ENCODE assay signal across 1 cellular context in genomic region chr11:112364962-112365481, GRCh38.
TF ChIP-seq lines count a peak whose summit lies in the region.

No MANE protein-coding gene starts in this region.

TF ChIP-seq in K562, 482 proteins besides CTCF, POLR2A, EP300 and RAD21 (continued from another document and continues in another):
- TF ChIP-seq GTF3C2 (IDR thresholded peaks at IDR 0.05; ENCODE audit: borderline replicate concordance, extremely low read depth, insufficient read length): no peak
- TF ChIP-seq ZHX1 (conservative IDR thresholded peaks at IDR 0.05; ENCODE audit: low read length): no peak
- peak; percentile 58; the same call in 1 of the 2 replicates for TF ChIP-seq ZNF644 (tag; IDR thresholded peaks at IDR 0.05; ENCODE audit: low read depth)
- peak in 1 of 3 experiments; percentile 42 for TF ChIP-seq YY1 (IDR thresholded peaks at IDR 0.05; ENCODE audit: borderline replicate concordance in 1 of 3, control insufficient read depth in 1 of 3, extremely low read depth in 1 of 3, insufficient read depth in 3 of 3, insufficient read length in 1 of 3, insufficient replicate concordance in 2 of 3, low read depth in 1 of 3, low read length in 2 of 3)
- no peak for TF ChIP-seq SPI1 (IDR thresholded peaks at IDR 0.05; ENCODE audit: borderline replicate concordance, low read depth, low read length)
- peak; percentile 48; the same call in 1 of the 2 replicates for TF ChIP-seq PTTG1 (tag; IDR thresholded peaks at IDR 0.05; ENCODE audit: low read depth)
- TF ChIP-seq SNAPC5 (CRISPR knock-in tag; IDR thresholded peaks at IDR 0.05): no peak
- TF ChIP-seq THAP12 (CRISPR knock-in tag; IDR thresholded peaks at IDR 0.05): no peak
- TF ChIP-seq CUX1 (CRISPR knock-in tag; IDR thresholded peaks at IDR 0.05): no peak
- no peak for TF ChIP-seq COPS2 (conservative IDR thresholded peaks at IDR 0.05)
- TF ChIP-seq E4F1 (CRISPR knock-in tag; IDR thresholded peaks at IDR 0.05; ENCODE audit: borderline replicate concordance): no peak
- TF ChIP-seq HNRNPLL (IDR thresholded peaks at IDR 0.05; ENCODE audit: low read depth, low read length, poor library complexity, severe bottlenecking): no peak
- no peak for TF ChIP-seq POLR2G (IDR thresholded peaks at IDR 0.05; ENCODE audit: low read depth, low read length)
- no peak for TF ChIP-seq MYC (IDR thresholded peaks at IDR 0.05; ENCODE audit: low read depth, low read length)
- TF ChIP-seq MYC (CRISPR knock-in tag; IDR thresholded peaks at IDR 0.05; ENCODE audit: borderline replicate concordance, low read depth): no peak
- no peak for TF ChIP-seq ZNF146 (CRISPR knock-in tag; IDR thresholded peaks at IDR 0.05; ENCODE audit: unreplicated experiment)
- TF ChIP-seq HES1 (IDR thresholded peaks at IDR 0.05; ENCODE audit: low read depth): no peak
- TF ChIP-seq SIX5 (IDR thresholded peaks at IDR 0.05; ENCODE audit: borderline replicate concordance in 1 of 2, insufficient read depth in 1 of 2, low read depth in 1 of 2, low read length in 2 of 2): no peak
- TF ChIP-seq KHSRP (IDR thresholded peaks at IDR 0.05): no peak
- no peak for TF ChIP-seq FUS (optimal IDR thresholded peaks at IDR 0.05; ENCODE audit: low read depth, low read length)
- TF ChIP-seq RBM25 (IDR thresholded peaks at IDR 0.05; ENCODE audit: low read depth, low read length, severe bottlenecking): no peak
- no peak for TF ChIP-seq NFIX (CRISPR knock-in tag; IDR thresholded peaks at IDR 0.05; ENCODE audit: low read depth)
- TF ChIP-seq BRCA1 (IDR thresholded peaks at IDR 0.05): no peak
- TF ChIP-seq BRCA1 (CRISPR knock-in tag; IDR thresholded peaks at IDR 0.05): no peak
- TF ChIP-seq ZNF785 (CRISPR knock-in tag; IDR thresholded peaks at IDR 0.05): no peak
